1 cellular context compared by ENCODE assay signal in genomic region chr11:62805044-62805892, GRCh38.
A peak's percentile ranks its signal among the peaks of the same experiment; 100 is the strongest.
TF ChIP-seq lines count a peak whose summit lies in the region.

NXF1 (minus strand) TSS chr11:62805440; CDS start chr11:62805356, 84 bp downstream.

TF ChIP-seq in K562, 482 proteins besides CTCF, POLR2A, EP300 and RAD21 (continued from another document and continues in another):
- TF ChIP-seq, protein P1, sequence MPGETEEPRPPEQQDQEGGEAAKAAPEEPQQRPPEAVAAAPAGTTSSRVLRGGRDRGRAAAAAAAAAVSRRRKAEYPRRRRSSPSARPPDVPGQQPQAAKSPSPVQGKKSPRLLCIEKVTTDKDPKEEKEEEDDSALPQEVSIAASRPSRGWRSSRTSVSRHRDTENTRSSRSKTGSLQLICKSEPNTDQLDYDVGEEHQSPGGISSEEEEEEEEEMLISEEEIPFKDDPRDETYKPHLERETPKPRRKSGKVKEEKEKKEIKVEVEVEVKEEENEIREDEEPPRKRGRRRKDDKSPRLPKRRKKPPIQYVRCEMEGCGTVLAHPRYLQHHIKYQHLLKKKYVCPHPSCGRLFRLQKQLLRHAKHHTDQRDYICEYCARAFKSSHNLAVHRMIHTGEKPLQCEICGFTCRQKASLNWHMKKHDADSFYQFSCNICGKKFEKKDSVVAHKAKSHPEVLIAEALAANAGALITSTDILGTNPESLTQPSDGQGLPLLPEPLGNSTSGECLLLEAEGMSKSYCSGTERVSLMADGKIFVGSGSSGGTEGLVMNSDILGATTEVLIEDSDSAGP (CRISPR knock-in tag; IDR thresholded peaks at IDR 0.05), result 0 out of 2 replicates have a peak, but pooled peaks have one; percentile 62
- TF ChIP-seq HDAC6 (IDR thresholded peaks at IDR 0.05; ENCODE audit: low read depth, low read length) (peak; percentile 94), ZNF57 (CRISPR knock-in tag; IDR thresholded peaks at IDR 0.05) (no peak), CTBP1 (IDR thresholded peaks at IDR 0.05; ENCODE audit: borderline replicate concordance) (peak; percentile 77; the same call in 1 of the 2 replicates), DIDO1 (tag; IDR thresholded peaks at IDR 0.05; ENCODE audit: low read depth) (no peak), SMAD1 (IDR thresholded peaks at IDR 0.05; ENCODE audit: low read depth, low read length, partially characterized antibody) (peak; percentile 93), MEF2A (IDR thresholded peaks at IDR 0.05; ENCODE audit: control insufficient read depth, low read depth, low read length) (0 out of 2 replicates have a peak, but pooled peaks have one; percentile 30), TAF15 (IDR thresholded peaks at IDR 0.05; ENCODE audit: low read depth, low read length) (no peak), ZNF263 (CRISPR knock-in tag; IDR thresholded peaks at IDR 0.05; ENCODE audit: borderline replicate concordance) (peak; percentile 74), CGGBP1 (CRISPR knock-in tag; IDR thresholded peaks at IDR 0.05) (peak; percentile 90; the same call in 1 of the 2 replicates), RBM14 (IDR thresholded peaks at IDR 0.05; ENCODE audit: borderline replicate concordance, insufficient read depth, low read depth, low read length) (0 out of 2 replicates have a peak, but pooled peaks have one; percentile 96), SRSF7 (optimal IDR thresholded peaks at IDR 0.05; ENCODE audit: low read depth, low read length) (no peak), RBM17 (IDR thresholded peaks at IDR 0.05; ENCODE audit: borderline replicate concordance, low read depth, low read length) (no peak), ZNF212 (CRISPR knock-in tag; IDR thresholded peaks at IDR 0.05) (no peak), TAF7 (tag; IDR thresholded peaks at IDR 0.05) (peak; percentile 86), CHD7 (IDR thresholded peaks at IDR 0.05; ENCODE audit: low read depth, low read length) (peak; percentile 8), NFIC (IDR thresholded peaks at IDR 0.05) (peak; percentile 77), NFYB (IDR thresholded peaks at IDR 0.05; ENCODE audit: extremely low read depth, insufficient read length) (no peak), ZEB2 (IDR thresholded peaks at IDR 0.05) (no peak), HNRNPK (IDR thresholded peaks at IDR 0.05; ENCODE audit: low read depth, low read length, poor library complexity, severe bottlenecking) (no peak), MEIS2 (IDR thresholded peaks at IDR 0.05; ENCODE audit: partially characterized antibody) (peak; percentile 87), HES1 (IDR thresholded peaks at IDR 0.05; ENCODE audit: low read depth) (no peak), RB1 (IDR thresholded peaks at IDR 0.05; ENCODE audit: low read depth) (peak; percentile 85), SMARCE1 (IDR thresholded peaks at IDR 0.05) (no peak), NBN (IDR thresholded peaks at IDR 0.05; ENCODE audit: low read depth) (peak; percentile 72; the same call in 1 of the 2 replicates), TCF7L2 (IDR thresholded peaks at IDR 0.05; ENCODE audit: low read depth, low read length) (no peak), MCM2 (IDR thresholded peaks at IDR 0.05; ENCODE audit: low read depth) (no peak), ESRRA (IDR thresholded peaks at IDR 0.05; ENCODE audit: borderline replicate concordance, low read depth) (peak; percentile 83), CBX3 (IDR thresholded peaks at IDR 0.05; ENCODE audit: borderline replicate concordance in 1 of 2, low read length in 2 of 2) (peak in 1 of 2 experiments; percentile 64; a peak in 2 of 3 replicates), ZNF133 (CRISPR knock-in tag; IDR thresholded peaks at IDR 0.05) (no peak), HSF4 (CRISPR knock-in tag; IDR thresholded peaks at IDR 0.05; ENCODE audit: borderline replicate concordance) (no peak), ZNF23 (CRISPR knock-in tag; IDR thresholded peaks at IDR 0.05) (no peak), NFATC3 (IDR thresholded peaks at IDR 0.05) (no peak), BDP1 (IDR thresholded peaks at IDR 0.05; ENCODE audit: insufficient read depth, insufficient read length) (no peak), ZSCAN29 (IDR thresholded peaks at IDR 0.05) (peak; percentile 63; the same call in 1 of the 2 replicates), YY1 (IDR thresholded peaks at IDR 0.05; ENCODE audit: borderline replicate concordance in 1 of 3, control insufficient read depth in 1 of 3, extremely low read depth in 1 of 3, insufficient read depth in 3 of 3, insufficient read length in 1 of 3, insufficient replicate concordance in 2 of 3, low read depth in 1 of 3, low read length in 2 of 3) (peak; percentile 67 to 89 (median 83)), RBM34 (IDR thresholded peaks at IDR 0.05; ENCODE audit: borderline replicate concordance, insufficient read depth, low read length) (no peak), CBFA2T2 (conservative IDR thresholded peaks at IDR 0.05) (no peak), THRA (IDR thresholded peaks at IDR 0.05) (no peak)
- TF ChIP-seq, protein P2, sequence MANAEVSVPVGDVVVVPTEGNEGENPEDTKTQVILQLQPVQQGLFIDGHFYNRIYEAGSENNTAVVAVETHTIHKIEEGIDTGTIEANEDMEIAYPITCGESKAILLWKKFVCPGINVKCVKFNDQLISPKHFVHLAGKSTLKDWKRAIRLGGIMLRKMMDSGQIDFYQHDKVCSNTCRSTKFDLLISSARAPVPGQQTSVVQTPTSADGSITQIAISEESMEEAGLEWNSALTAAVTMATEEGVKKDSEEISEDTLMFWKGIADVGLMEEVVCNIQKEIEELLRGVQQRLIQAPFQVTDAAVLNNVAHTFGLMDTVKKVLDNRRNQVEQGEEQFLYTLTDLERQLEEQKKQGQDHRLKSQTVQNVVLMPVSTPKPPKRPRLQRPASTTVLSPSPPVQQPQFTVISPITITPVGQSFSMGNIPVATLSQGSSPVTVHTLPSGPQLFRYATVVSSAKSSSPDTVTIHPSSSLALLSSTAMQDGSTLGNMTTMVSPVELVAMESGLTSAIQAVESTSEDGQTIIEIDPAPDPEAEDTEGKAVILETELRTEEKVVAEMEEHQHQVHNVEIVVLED (CRISPR knock-in tag; IDR thresholded peaks at IDR 0.05), result peak; percentile 83
- TF ChIP-seq, protein P3, sequence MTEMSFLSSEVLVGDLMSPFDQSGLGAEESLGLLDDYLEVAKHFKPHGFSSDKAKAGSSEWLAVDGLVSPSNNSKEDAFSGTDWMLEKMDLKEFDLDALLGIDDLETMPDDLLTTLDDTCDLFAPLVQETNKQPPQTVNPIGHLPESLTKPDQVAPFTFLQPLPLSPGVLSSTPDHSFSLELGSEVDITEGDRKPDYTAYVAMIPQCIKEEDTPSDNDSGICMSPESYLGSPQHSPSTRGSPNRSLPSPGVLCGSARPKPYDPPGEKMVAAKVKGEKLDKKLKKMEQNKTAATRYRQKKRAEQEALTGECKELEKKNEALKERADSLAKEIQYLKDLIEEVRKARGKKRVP (CRISPR knock-in tag; IDR thresholded peaks at IDR 0.05), result no peak
- TF ChIP-seq, protein P4, sequence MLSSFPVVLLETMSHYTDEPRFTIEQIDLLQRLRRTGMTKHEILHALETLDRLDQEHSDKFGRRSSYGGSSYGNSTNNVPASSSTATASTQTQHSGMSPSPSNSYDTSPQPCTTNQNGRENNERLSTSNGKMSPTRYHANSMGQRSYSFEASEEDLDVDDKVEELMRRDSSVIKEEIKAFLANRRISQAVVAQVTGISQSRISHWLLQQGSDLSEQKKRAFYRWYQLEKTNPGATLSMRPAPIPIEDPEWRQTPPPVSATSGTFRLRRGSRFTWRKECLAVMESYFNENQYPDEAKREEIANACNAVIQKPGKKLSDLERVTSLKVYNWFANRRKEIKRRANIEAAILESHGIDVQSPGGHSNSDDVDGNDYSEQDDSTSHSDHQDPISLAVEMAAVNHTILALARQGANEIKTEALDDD (IDR thresholded peaks at IDR 0.05), result no peak
